Comparison of ENCODE assay signal across 8 cellular contexts in genomic region chr1:155961937-155962336, GRCh38. TPM values are rescaled to one million over a fixed set of nuclear protein-coding genes. Genes with fewer than 3 reads are reported as not detected.
DNase-seq lines count a peak whose midpoint lies in the region; TF ChIP-seq lines count a peak whose summit lies in the region.

No MANE protein-coding gene starts in this region.

- peak; percentile 45 for TF ChIP-seq CTCF in AG10803 (conservative IDR thresholded peaks at IDR 0.05; ENCODE audit: low read length)
- TF ChIP-seq CTCF in HFF-Myc (IDR thresholded peaks at IDR 0.05; ENCODE audit: low read depth, low read length, missing control alignments), result peak; percentile 44
- TF ChIP-seq CTCF in suprapubic skin (IDR thresholded peaks at IDR 0.05), result no peak

- no peaks in the 10 kb centered on the region for H3K9me3 ChIP-seq in suprapubic skin

- H3K4me3 ChIP-seq in AG10803 (ENCODE audit: low read length) (no peak overlapping the region), HFF-Myc (replicated peaks; ENCODE audit: low read depth, low read length) (no peak overlapping the region), suprapubic skin (no peak overlapping the region)

- peak overlapping the region; percentile 83 for H3K27ac ChIP-seq in angular gyrus (ENCODE audit: low read depth, low read length)
- H3K27ac ChIP-seq in suprapubic skin, result peak overlapping the region; percentile 53

- WGBS in suprapubic skin, result 54% methylated on average over 9 of the region's 14 CpGs

- no peaks in the 10 kb centered on the region for H3K27me3 ChIP-seq in suprapubic skin

- TF ChIP-seq POLR2A in suprapubic skin (IDR thresholded peaks at IDR 0.05), result no peak

- DNase-seq in AG10803 (ENCODE audit: low read depth) (peak; percentile 92), HFF-Myc (ENCODE audit: extremely low read depth, low read depth) (peak; percentile 81), iPS-NIHi11 (ENCODE audit: low spot score) (peak; percentile 58), suprapubic skin (ENCODE audit: low spot score in 2 of 2) (no peak), GM19238 (ENCODE audit: insufficient read length, low spot score) (no peak), ecto neural progenitor cell (ENCODE audit: low spot score) (no peak)
- DNase-seq in activated effector memory CD4-positive, alpha-beta T cell treated with anti-CD3 and anti-CD28 coated beads, Interleukin-2, amount 50 U/mL, for 16 hours, result no peak

- TF ChIP-seq EP300 in suprapubic skin (IDR thresholded peaks at IDR 0.05), result no peak

- peaks cover 20% of the 10 kb centered on the region for H3K4me1 ChIP-seq in suprapubic skin

- peaks cover 99% of the 10 kb centered on the region for H3K36me3 ChIP-seq in suprapubic skin

RNA-seq across cellular contexts. Expression of gene ARHGEF2, which starts 16.4 kb away (rescaled TPM):
- 10 to 100 TPM; 13.7 to 42.1 (median 20.6) TPM for total RNA-seq in suprapubic skin

RNA-seq across cellular contexts. Expression of gene RXFP4, which starts 20.5 kb away (rescaled TPM):
- not detected for total RNA-seq in suprapubic skin

RNA-seq across cellular contexts. Expression of gene KHDC4, which starts 27.7 kb away (rescaled TPM):
- total RNA-seq in suprapubic skin, result 100 to 1,000 TPM in 1 of 4 donors, 10 to 100 TPM in 3; 33.6 to 116 (median 50.3) TPM

RNA-seq across cellular contexts. Expression of gene RIT1, which starts 50.8 kb away (rescaled TPM):
- total RNA-seq in suprapubic skin, result 10 to 100 TPM; 18.1 to 30.8 (median 23.8) TPM

RNA-seq across cellular contexts. Expression of gene SSR2, which starts 58.8 kb away (rescaled TPM):
- 100 to 1,000 TPM; 160 to 278 (median 240) TPM for total RNA-seq in suprapubic skin

Comparison
In these comparisons a context has a peak if more than half of its experiments do, and no peak if none do; other contexts are left out.
1. DNase-seq: peak in AG10803 (single experiment), HFF-Myc (single experiment) and iPS-NIHi11 (single experiment); none in suprapubic skin (0 of 2), GM19238 (single experiment), activated effector memory CD4-positive, alpha-beta T cell treated with anti-CD3 and anti-CD28 coated beads, Interleukin-2, amount 50 U/mL, for 16 hours (single experiment) and ecto neural progenitor cell (single experiment).
2. CTCF ChIP-seq: peak in AG10803 (single experiment) and HFF-Myc (single experiment); none in suprapubic skin (0 of 2).